Comparison of ENCODE assay signal across 12 cellular contexts in the genomic region with DNA sequence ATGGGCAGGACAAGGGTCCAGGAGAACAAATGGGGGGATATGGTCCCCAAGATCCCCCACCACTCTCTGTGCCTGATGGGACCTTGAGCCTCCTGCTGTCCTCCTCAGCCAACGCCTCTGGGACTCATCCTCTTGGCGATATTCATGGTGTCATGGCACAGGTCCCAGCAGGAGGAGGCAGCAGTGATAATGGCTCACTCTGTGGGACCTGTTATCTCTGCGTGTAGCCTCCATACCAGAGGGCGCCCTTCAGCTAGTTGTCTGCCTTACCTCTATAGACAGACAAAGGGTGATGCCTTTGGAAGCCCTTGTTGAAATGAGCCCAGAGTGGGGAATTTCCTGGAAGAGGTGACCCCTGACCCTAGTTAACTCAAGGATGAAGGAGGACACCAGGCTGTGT. TPM values are rescaled to one million over a fixed set of nuclear protein-coding genes. Genes with fewer than 3 reads are reported as not detected.
DNase-seq lines count a peak whose midpoint lies in the region; ATAC-seq and TF ChIP-seq lines count a peak whose summit lies in the region.
"Had no signal": no experiment of that assay in that cellular context is flagged by ENCODE, and none has a peak within 500 bp of the region (broad histone marks: within the 10 kb centered on the region; RNA-seq: fewer than 3 reads in every experiment).

No MANE protein-coding gene starts in this region.

- no peak overlapping the region for H4K8ac ChIP-seq in mesenchymal stem cell (ENCODE audit: low read length)

- H3K9ac ChIP-seq in BLaER1: peak overlapping the region; percentile 81
- H3K9ac ChIP-seq in mesenchymal stem cell (ENCODE audit: low read length): no peak overlapping the region
- no peak overlapping the region for H3K9ac ChIP-seq in GM23248

- DNase-seq in RWPE1 (ENCODE audit: low spot score) (no peak), Right ventricle myocardium superior (no peak), mesenchymal stem cell (no peak), GM23248 (no peak)
- DNase-seq: amniotic stem cell; stimulated activated naive CD4-positive, alpha-beta T cell treated with Interleukin-2 at 50 U/mL for 16 hours had no signal

- H3K4me2 ChIP-seq in BLaER1: peak overlapping the region; percentile 100
- H3K4me2 ChIP-seq in mesenchymal stem cell (ENCODE audit: low read length, poor library complexity, severe bottlenecking): no peak overlapping the region
- no peak overlapping the region for H3K4me2 ChIP-seq in GM23248 (ENCODE audit: unreplicated experiment)

- in situ Hi-C loops in GM23248 (cut with MboI): no loop called here

- H2AK5ac ChIP-seq in mesenchymal stem cell (ENCODE audit: low read length, severe bottlenecking): no peak overlapping the region

- H4K91ac ChIP-seq in mesenchymal stem cell (ENCODE audit: low read length): no peak overlapping the region

- H3K9me2 ChIP-seq in GM23248 (ENCODE audit: insufficient read depth): no peaks in the 10 kb centered on the region

- WGBS in mesenchymal stem cell: 66% methylated on average over 4 of the region's 4 CpGs
- 62 to 63% methylated on average over 4 of the region's 4 CpGs for WGBS in GM23248 (ENCODE audit: low coverage in 1 of 2, low lambda C conversion rate in 2 of 2, missing lambda C conversion rate in 2 of 2), 2 experiments

- H2BK120ac ChIP-seq in mesenchymal stem cell (ENCODE audit: low read depth, low read length): no peak overlapping the region

- no peak overlapping the region for H3K4ac ChIP-seq in mesenchymal stem cell (ENCODE audit: low read depth in 1 of 2, low read length in 2 of 2)

- H3K79me1 ChIP-seq in mesenchymal stem cell (replicated peaks; ENCODE audit: low read length, poor library complexity, severe bottlenecking): peaks cover 24% of the 10 kb centered on the region

- H2AFZ ChIP-seq in mesenchymal stem cell (ENCODE audit: low read depth, low read length) (no peak overlapping the region), GM23248 (no peak overlapping the region)

- POLR2A ChIA-PET in RWPE1 (lab: Yijun Ruan, JAX; ENCODE audit: low non-redundant PET): no interaction called here

- intact Hi-C loops in Right ventricle myocardium superior (cut with DNase I): no loop called here

- H3K36me3 ChIP-seq in BLaER1: peaks cover 28% of the 10 kb centered on the region
- peaks cover 45 to 84% of the 10 kb centered on the region in 2 experiments for H3K36me3 ChIP-seq in mesenchymal stem cell (ENCODE audit: control insufficient read depth in 1 of 2, insufficient read depth in 2 of 2, low read depth in 1 of 2, low read length in 2 of 2)
- H3K36me3 ChIP-seq in GM23248 (ENCODE audit: low read depth): no peaks in the 10 kb centered on the region; the same call in 1 of the 2 replicates

- H3K9me3 ChIP-seq in BLaER1 (no peaks in the 10 kb centered on the region), mesenchymal stem cell (ENCODE audit: control insufficient read depth, low read length) (no peaks in the 10 kb centered on the region), GM23248 (ENCODE audit: low read depth) (no peaks in the 10 kb centered on the region)

- H2BK15ac ChIP-seq in mesenchymal stem cell (ENCODE audit: low read depth, poor library complexity, severe bottlenecking): no peak overlapping the region

- H3K4me3 ChIP-seq in BLaER1 (peak overlapping the region; percentile 67), mesenchymal stem cell (ENCODE audit: insufficient read depth in 1 of 2, low read depth in 1 of 2, low read length in 2 of 2) (no peak overlapping the region), GM23248 (no peak overlapping the region)
- H3K4me3 ChIP-seq: skin epidermis had no signal

- TF ChIP-seq CTCF in GM12872 (IDR thresholded peaks at IDR 0.05; ENCODE audit: insufficient read depth, low read depth, low read length): peak; percentile 24; the same call in 1 of the 3 replicates
- no peak for TF ChIP-seq CTCF in RWPE1 (conservative IDR thresholded peaks at IDR 0.05; ENCODE audit: low read depth)

- no peaks in the 10 kb centered on the region for H3K27me3 ChIP-seq in BLaER1
- no peaks in the 10 kb centered on the region for H3K27me3 ChIP-seq in mesenchymal stem cell (ENCODE audit: control insufficient read depth in 1 of 2, insufficient read depth in 1 of 2, low read length in 2 of 2)
- H3K27me3 ChIP-seq in GM23248 (replicated peaks; ENCODE audit: insufficient read depth): no peaks in the 10 kb centered on the region

- CTCF ChIA-PET in RWPE1 (lab: Yijun Ruan, JAX): interaction anchor here (0.7 to 1.8 kb wide), 2 partner anchors 62 to 84 kb away, joined by 4 to 7 read pairs; no protein-coding TSS in a partner anchor

- peaks cover 21% of the 10 kb centered on the region for H3K79me2 ChIP-seq in GM23248 (ENCODE audit: insufficient read depth)

- H3K14ac ChIP-seq in mesenchymal stem cell (ENCODE audit: low read length in 2 of 2): no peak overlapping the region

- no peak overlapping the region for H2BK12ac ChIP-seq in mesenchymal stem cell (ENCODE audit: low read length in 2 of 2)

- peak overlapping the region; percentile 96 for H3K27ac ChIP-seq in BLaER1
- H3K27ac ChIP-seq in RWPE1: peak overlapping the region; percentile 86; the same call in 1 of the 2 replicates
- no peak overlapping the region for H3K27ac ChIP-seq in mesenchymal stem cell (ENCODE audit: low read length, poor library complexity, severe bottlenecking)
- H3K27ac ChIP-seq in GM23248: no peak overlapping the region
- H3K27ac ChIP-seq: skin epidermis had no signal

- H3K4me1 ChIP-seq in BLaER1 (peaks cover 98% of the 10 kb centered on the region), mesenchymal stem cell (ENCODE audit: control insufficient read depth, insufficient read depth, low read depth, low read length) (peaks cover 30% of the 10 kb centered on the region), GM23248 (ENCODE audit: insufficient read depth) (peaks cover 14% of the 10 kb centered on the region)

- H2BK5ac ChIP-seq in mesenchymal stem cell (ENCODE audit: low read depth, low read length, poor library complexity, severe bottlenecking): no peak overlapping the region

- no peak overlapping the region for H3K18ac ChIP-seq in mesenchymal stem cell (ENCODE audit: low read depth in 1 of 2, low read length in 2 of 2)

- no peak overlapping the region for H3K23ac ChIP-seq in mesenchymal stem cell (ENCODE audit: low read length in 2 of 2)

- H4K20me1 ChIP-seq in BLaER1 (no peaks in the 10 kb centered on the region), GM23248 (ENCODE audit: insufficient read depth) (no peaks in the 10 kb centered on the region)

- ATAC-seq in Right ventricle myocardium superior (ENCODE audit: poor library complexity): peak; percentile 45
- no peak for ATAC-seq in GM21737 (IDR thresholded peaks at IDR 0.05; ENCODE audit: unreplicated experiment)
- ATAC-seq in HG03139 (IDR thresholded peaks at IDR 0.05; ENCODE audit: unreplicated experiment): no peak

- no peaks in the 10 kb centered on the region for H3F3A ChIP-seq in GM23248 (ENCODE audit: insufficient read depth)

RNA-seq across cellular contexts. Expression of gene ZBTB47, which starts 7.4 kb away (rescaled TPM):
- 82.3 TPM for total RNA-seq in Right ventricle myocardium superior
- polyA plus RNA-seq in mesenchymal stem cell (2013, experiment 1 of 2): 10.8 TPM
- 9.7 TPM for polyA plus RNA-seq in mesenchymal stem cell (2013, experiment 2 of 2)
- total RNA-seq in GM23248 (2014; rRNA removed; shearing (Covaris generic)): 65.4 and 72.8 TPM in 2 replicates
- polyA plus RNA-seq in GM23248 (2016; fragmentation: Nextera tagmentation; extraction: Ambion mirVana): 5.2 TPM in 2 replicates

RNA-seq across cellular contexts. Expression of gene KLHL40, which starts 24.4 kb away (rescaled TPM):
- 0.11 TPM for total RNA-seq in Right ventricle myocardium superior
- not detected for polyA plus RNA-seq in mesenchymal stem cell (2013, experiment 1 of 2)
- not detected for polyA plus RNA-seq in mesenchymal stem cell (2013, experiment 2 of 2)
- total RNA-seq in GM23248 (2014; rRNA removed; shearing (Covaris generic)): not detected in 2 replicates
- not detected in 2 replicates for polyA plus RNA-seq in GM23248 (2016; fragmentation: Nextera tagmentation; extraction: Ambion mirVana)
- total RNA-seq: fibroblast of lung had no signal
- polyA plus RNA-seq: fibroblast of lung had no signal

RNA-seq across cellular contexts. Expression of gene HHATL, which starts 41.7 kb away (rescaled TPM):
- 486 TPM for total RNA-seq in Right ventricle myocardium superior
- not detected for polyA plus RNA-seq in mesenchymal stem cell (2013, experiment 1 of 2)
- polyA plus RNA-seq in mesenchymal stem cell (2013, experiment 2 of 2): not detected
- total RNA-seq in GM23248 (2014; rRNA removed; shearing (Covaris generic)): not detected in 2 replicates
- not detected in 2 replicates for polyA plus RNA-seq in GM23248 (2016; fragmentation: Nextera tagmentation; extraction: Ambion mirVana)
- total RNA-seq: fibroblast of lung had no signal
- polyA plus RNA-seq: fibroblast of lung had no signal

Comparison
In these comparisons a context has a peak if more than half of its experiments do, and no peak if none do; other contexts are left out.
1. H3K27ac ChIP-seq: peak in BLaER1 (single experiment) and RWPE1 (single experiment); none in mesenchymal stem cell (single experiment) and GM23248 (single experiment).
2. RNA of gene HHATL, which starts 41.7 kb away (total RNA-seq): 486 TPM in Right ventricle myocardium superior (single experiment); not detected in GM23248; every median in the first group is over 100 times any median in the second.